8 cellular contexts compared by ENCODE assay signal in the genomic region with DNA sequence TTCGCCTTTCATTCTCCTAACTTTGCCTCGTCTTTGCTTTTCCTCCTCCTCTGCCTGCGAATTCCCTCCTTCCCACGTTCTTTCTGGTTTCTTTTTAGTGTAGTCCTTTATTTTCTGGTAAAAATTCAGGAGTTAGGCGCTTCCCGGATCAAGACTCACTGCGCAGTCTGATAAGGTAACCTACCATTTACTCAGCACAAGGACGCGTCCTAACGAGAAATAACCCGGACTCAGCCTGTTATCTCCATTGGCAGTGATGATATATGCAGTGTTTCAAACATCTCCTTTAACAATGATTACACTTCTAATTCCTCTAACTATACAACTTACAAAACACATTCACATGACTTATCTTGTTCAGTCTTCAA. TPM values are rescaled to one million over a fixed set of nuclear protein-coding genes. Genes with fewer than 3 reads are reported as not detected.
DNase-seq lines count a peak whose midpoint lies in the region; ATAC-seq and TF ChIP-seq lines count a peak whose summit lies in the region.

No MANE protein-coding gene starts in this region.

- intact Hi-C loops in OCI-LY7 (cut with micrococcal nuclease; ENCODE audit: unreplicated experiment) = no loop called here

- POLR2A ChIA-PET in OCI-LY7 (lab: Charles Lee) = interaction anchor here (0.5 kb wide), 1 partner anchor 171 kb away, joined by 3 read pairs; no protein-coding TSS in a partner anchor

- CTCF ChIA-PET in OCI-LY7 (lab: Charles Lee; ENCODE audit: unreplicated experiment) = no interaction called here

- no peaks in the 10 kb centered on the region for H3K9me3 ChIP-seq in HUES48 (ENCODE audit: control insufficient read depth, insufficient read depth, low read length)
- H3K9me3 ChIP-seq in iPS-20b (ENCODE audit: insufficient read depth, low read depth, low read length) = no peaks in the 10 kb centered on the region
- H3K9me3 ChIP-seq in smooth muscle cell (replicated peaks; ENCODE audit: low read depth) = no peaks in the 10 kb centered on the region
- H3K9me3 ChIP-seq in OCI-LY7 (ENCODE audit: low read length) = no peaks in the 10 kb centered on the region

- DNase-seq in astrocyte of the spinal cord (ENCODE audit: low read depth, low spot score) (no peak), smooth muscle cell (lab: John Stamatoyannopoulos, UW; ENCODE audit: unreplicated experiment) (no peak), G401 (ENCODE audit: low spot score) (no peak), MV-4-11 (lab: John Stamatoyannopoulos, UW) (no peak), OCI-LY7 (ENCODE audit: low spot score) (no peak)

- H3K4me2 ChIP-seq in smooth muscle cell (peak overlapping the region; percentile 85), OCI-LY7 (ENCODE audit: low read length) (no peak overlapping the region)

- H4K20me1 ChIP-seq in smooth muscle cell (ENCODE audit: low read depth) = no peaks in the 10 kb centered on the region
- H4K20me1 ChIP-seq in OCI-LY7 (ENCODE audit: insufficient read depth, low read length) = no peaks in the 10 kb centered on the region

- TF ChIP-seq CTCF in astrocyte of the spinal cord (IDR thresholded peaks at IDR 0.05; ENCODE audit: low read depth, low read length) (no peak), smooth muscle cell (IDR thresholded peaks at IDR 0.05; ENCODE audit: borderline replicate concordance, insufficient read depth, poor library complexity, severe bottlenecking) (no peak), OCI-LY7 (conservative IDR thresholded peaks at IDR 0.05; ENCODE audit: low read length) (no peak)

- 23% methylated on average over 11 of the region's 11 CpGs for WGBS in smooth muscle cell (ENCODE audit: low lambda C conversion rate)

- no peaks in the 10 kb centered on the region for H3K79me2 ChIP-seq in smooth muscle cell (ENCODE audit: low read depth)
- H3K79me2 ChIP-seq in OCI-LY7 (ENCODE audit: insufficient read depth, low read depth, low read length) = no peaks in the 10 kb centered on the region

- H3K9ac ChIP-seq in HUES48 (ENCODE audit: low read depth, low read length) = peak overlapping the region; percentile 19; the same call in 1 of the 2 replicates
- no peak overlapping the region for H3K9ac ChIP-seq in iPS-20b (ENCODE audit: low read depth, low read length)
- H3K9ac ChIP-seq in smooth muscle cell (ENCODE audit: low read depth) = no peak overlapping the region

- H3K27me3 ChIP-seq in HUES48 (ENCODE audit: control insufficient read depth, insufficient read depth, low read length) (peaks cover 26% of the 10 kb centered on the region), iPS-20b (ENCODE audit: insufficient read depth, low read length) (peaks cover 36% of the 10 kb centered on the region), smooth muscle cell (ENCODE audit: low read depth) (peaks cover 43% of the 10 kb centered on the region)

- no peak for ATAC-seq in HG03039 (IDR thresholded peaks at IDR 0.05; ENCODE audit: unreplicated experiment)

- in situ Hi-C loops in astrocyte of the spinal cord (cut with HindIII; ENCODE audit: low sequenced_read_pairs) = no loop called here
- in situ Hi-C loops in G401 (cut with HindIII; ENCODE audit: low sequenced_read_pairs) = no loop called here

- no peaks in the 10 kb centered on the region for H3K9me2 ChIP-seq in OCI-LY7 (ENCODE audit: insufficient read depth, low read length)

- no TSS peak for BruUV-seq in OCI-LY7 (replicated peaks; lab: Mats Ljungman, UMichigan)

- H3K27ac ChIP-seq in HUES48 (ENCODE audit: low read depth, low read length) (no peak overlapping the region), iPS-20b (ENCODE audit: low read length) (no peak overlapping the region), smooth muscle cell (ENCODE audit: low read depth) (no peak overlapping the region), OCI-LY7 (ENCODE audit: low read depth, low read length, poor library complexity, severe bottlenecking) (no peak overlapping the region)

- H3K4me1 ChIP-seq in HUES48 (ENCODE audit: control insufficient read depth, insufficient read depth, low read length) = peaks cover 14% of the 10 kb centered on the region
- H3K4me1 ChIP-seq in iPS-20b (ENCODE audit: insufficient read depth, low read length) = peaks cover 3% of the 10 kb centered on the region; the same call in 1 of the 2 replicates
- no peaks in the 10 kb centered on the region for H3K4me1 ChIP-seq in smooth muscle cell (ENCODE audit: low read depth)
- no peaks in the 10 kb centered on the region for H3K4me1 ChIP-seq in OCI-LY7 (ENCODE audit: insufficient read depth, low read length, poor library complexity, severe bottlenecking)

- H3K4me3 ChIP-seq in HUES48 (ENCODE audit: low read depth, low read length) = peak overlapping the region; percentile 73
- peak overlapping the region; percentile 45 for H3K4me3 ChIP-seq in astrocyte of the spinal cord (ENCODE audit: low read depth, low read length)
- peak overlapping the region; percentile 80 for H3K4me3 ChIP-seq in iPS-20b (ENCODE audit: low read length)
- H3K4me3 ChIP-seq in smooth muscle cell = peak overlapping the region; percentile 52
- H3K4me3 ChIP-seq in OCI-LY7 (ENCODE audit: low read depth, low read length, poor library complexity, severe bottlenecking) = no peak overlapping the region

- no peaks in the 10 kb centered on the region for H3F3A ChIP-seq in smooth muscle cell (ENCODE audit: low read depth)

- H3K36me3 ChIP-seq in HUES48 (ENCODE audit: control insufficient read depth, insufficient read depth, low read length) (no peaks in the 10 kb centered on the region), iPS-20b (ENCODE audit: insufficient read depth, low read depth, low read length) (no peaks in the 10 kb centered on the region), smooth muscle cell (ENCODE audit: low read depth) (no peaks in the 10 kb centered on the region), OCI-LY7 (ENCODE audit: insufficient read depth, low read length) (no peaks in the 10 kb centered on the region)

- H2AFZ ChIP-seq in smooth muscle cell (ENCODE audit: low read depth) = peak overlapping the region; percentile 87
- H2AFZ ChIP-seq in OCI-LY7 (ENCODE audit: low read length) = no peak overlapping the region

RNA-seq across cellular contexts. Expression of gene ETNPPL, which starts 0.4 kb away (rescaled TPM):
- total RNA-seq in smooth muscle cell (not detected in 2 replicates), OCI-LY7 (2022) (not detected in 2 replicates)
- polyA plus RNA-seq in smooth muscle cell = not detected in 2 replicates
- total RNA-seq in G401 (2014; rRNA removed; shearing (Covaris generic)) = not detected in 2 replicates
- not detected in 2 replicates for total RNA-seq in OCI-LY7 (2014; rRNA removed; shearing (Covaris generic))
